16 cellular contexts compared by ENCODE assay signal in genomic region chr20:1319051-1319450, GRCh38. TPM values are rescaled to one million over a fixed set of nuclear protein-coding genes. Genes with fewer than 3 reads are reported as not detected.
DNase-seq lines count a peak whose midpoint lies in the region; ATAC-seq and TF ChIP-seq lines count a peak whose summit lies in the region.
"Had no signal": no experiment of that assay in that cellular context is flagged by ENCODE, and none has a peak within 500 bp of the region (broad histone marks: within the 10 kb centered on the region; RNA-seq: fewer than 3 reads in every experiment).

No MANE protein-coding gene starts in this region.

- peak overlapping the region; percentile 73; the same call in 1 of the 2 replicates for H3K4me2 ChIP-seq in KMS-11
- H3K4me2 ChIP-seq in GM23338 = no peak overlapping the region

- H3K9me3 Mint-ChIP-seq in stimulated activated effector memory CD8-positive, alpha-beta T cell treated with anti-CD3 and anti-CD28 coated beads, Interleukin-12 subunit alpha, Interleukin-12 subunit beta, amount 100 ng/mL, for 72 hours = no peaks in the 10 kb centered on the region
- H3K9me3 Mint-ChIP-seq in endothelial cell (ENCODE audit: unreplicated experiment) (no peaks in the 10 kb centered on the region), GM23338 (no peaks in the 10 kb centered on the region)
- H3K9me3 Mint-ChIP-seq: CD4-positive, alpha-beta memory T cell had no signal

- peaks cover 10% of the 10 kb centered on the region for H3K4me1 Mint-ChIP-seq in stimulated activated effector memory CD8-positive, alpha-beta T cell treated with anti-CD3 and anti-CD28 coated beads, Interleukin-12 subunit alpha, Interleukin-12 subunit beta, amount 100 ng/mL, for 72 hours
- H3K4me1 Mint-ChIP-seq in endothelial cell (ENCODE audit: unreplicated experiment) = peaks cover 32% of the 10 kb centered on the region
- no peaks in the 10 kb centered on the region for H3K4me1 Mint-ChIP-seq in GM23338

- H3K4me3 ChIP-seq in KMS-11 (IDR thresholded peaks at IDR 0.05; ENCODE audit: insufficient read depth, low read depth, low read length) (no peak overlapping the region), fibroblast of mammary gland (ENCODE audit: control insufficient read depth, low read depth, low read length) (no peak overlapping the region), GM23338 (no peak overlapping the region)

- H3K27ac ChIP-seq in KMS-11 (no peak overlapping the region), GM23338 (ENCODE audit: low read depth) (no peak overlapping the region)
- H3K27ac ChIP-seq: C4-2B had no signal

- H3K36me3 ChIP-seq in KMS-11 (ENCODE audit: insufficient read depth) = no peaks in the 10 kb centered on the region
- no peaks in the 10 kb centered on the region for H3K36me3 ChIP-seq in GM23338 (ENCODE audit: insufficient read depth)
- H3K36me3 ChIP-seq: BE2C had no signal

- H3K27me3 ChIP-seq in KMS-11 (ENCODE audit: insufficient read depth, low read depth) (no peaks in the 10 kb centered on the region), GM23338 (ENCODE audit: insufficient read depth) (no peaks in the 10 kb centered on the region)
- H3K27me3 ChIP-seq: BE2C had no signal

- ATAC-seq in stimulated activated effector memory CD8-positive, alpha-beta T cell treated with anti-CD3 and anti-CD28 coated beads, Interleukin-12 subunit alpha, Interleukin-12 subunit beta, amount 100 ng/mL, for 72 hours = no peak
- ATAC-seq in HG02885 (IDR thresholded peaks at IDR 0.05; ENCODE audit: poor library complexity, unreplicated experiment) = no peak
- no peak for ATAC-seq in GM23338

- H2AFZ ChIP-seq in KMS-11 (ENCODE audit: low read depth) = no peak overlapping the region
- no peak overlapping the region for H2AFZ ChIP-seq in GM23338

- DNase-seq in ELR (ENCODE audit: low read depth) (peak; percentile 54), fibroblast of mammary gland (ENCODE audit: low read depth) (peak; percentile 30), SW 1271 (lab: John Stamatoyannopoulos, UW) (no peak), endothelial cell (ENCODE audit: low spot score) (no peak), GM23338 (ENCODE audit: low spot score) (no peak)
- no peak for DNase-seq in stimulated activated effector memory CD8-positive, alpha-beta T cell treated with anti-CD3 and anti-CD28 coated beads, Interleukin-12 subunit alpha, Interleukin-12 subunit beta, amount 100 ng/mL, for 72 hours (ENCODE audit: low spot score in 2 of 2)
- DNase-seq: ACHN; BE2C; CD4-positive, alpha-beta memory T cell; DMS153; DMS79 treated with DMSO at 0.1 percent for 48 hours; GF-D8; KG1 had no signal

- no peak overlapping the region for H3K4me3 Mint-ChIP-seq in stimulated activated effector memory CD8-positive, alpha-beta T cell treated with anti-CD3 and anti-CD28 coated beads, Interleukin-12 subunit alpha, Interleukin-12 subunit beta, amount 100 ng/mL, for 72 hours
- H3K4me3 Mint-ChIP-seq in endothelial cell (ENCODE audit: unreplicated experiment) (no peak overlapping the region), GM23338 (no peak overlapping the region)
- H3K4me3 Mint-ChIP-seq: CD4-positive, alpha-beta memory T cell had no signal

- H3K79me2 ChIP-seq in KMS-11 (ENCODE audit: insufficient read depth, low read depth) (no peaks in the 10 kb centered on the region), GM23338 (replicated peaks; ENCODE audit: insufficient read depth) (no peaks in the 10 kb centered on the region)

- no peak overlapping the region for H3K9ac ChIP-seq in KMS-11

- peak overlapping the region; percentile 61 for H3K27ac Mint-ChIP-seq in stimulated activated effector memory CD8-positive, alpha-beta T cell treated with anti-CD3 and anti-CD28 coated beads, Interleukin-12 subunit alpha, Interleukin-12 subunit beta, amount 100 ng/mL, for 72 hours
- H3K27ac Mint-ChIP-seq in endothelial cell (ENCODE audit: unreplicated experiment) = no peak overlapping the region
- no peak overlapping the region for H3K27ac Mint-ChIP-seq in GM23338

- H3K27me3 Mint-ChIP-seq in endothelial cell (ENCODE audit: unreplicated experiment) = peaks cover 8% of the 10 kb centered on the region
- H3K27me3 Mint-ChIP-seq in GM23338 (ENCODE audit: insufficient read depth, low read depth, poor library complexity) = peaks cover 6% of the 10 kb centered on the region
- H3K27me3 Mint-ChIP-seq: CD4-positive, alpha-beta memory T cell had no signal

- H3K36me3 Mint-ChIP-seq in stimulated activated effector memory CD8-positive, alpha-beta T cell treated with anti-CD3 and anti-CD28 coated beads, Interleukin-12 subunit alpha, Interleukin-12 subunit beta, amount 100 ng/mL, for 72 hours = peaks cover 5% of the 10 kb centered on the region
- H3K36me3 Mint-ChIP-seq in endothelial cell (ENCODE audit: low read depth, unreplicated experiment) (peaks cover 3% of the 10 kb centered on the region), GM23338 (ENCODE audit: low read depth) (no peaks in the 10 kb centered on the region)
- H3K36me3 Mint-ChIP-seq: CD4-positive, alpha-beta memory T cell had no signal

- H3K4me1 ChIP-seq in KMS-11 (ENCODE audit: low read depth, poor library complexity, severe bottlenecking) = peaks cover 21% of the 10 kb centered on the region
- H3K4me1 ChIP-seq in GM23338 (ENCODE audit: insufficient read depth) = no peaks in the 10 kb centered on the region
- H3K4me1 ChIP-seq: BE2C had no signal

- H3K9me2 ChIP-seq in GM23338 (ENCODE audit: insufficient read depth) = no peaks in the 10 kb centered on the region

- no peaks in the 10 kb centered on the region for H3F3A ChIP-seq in GM23338 (replicated peaks; ENCODE audit: low read depth)

- H4K20me1 ChIP-seq in KMS-11 (ENCODE audit: insufficient read depth) = no peaks in the 10 kb centered on the region
- no peaks in the 10 kb centered on the region for H4K20me1 ChIP-seq in GM23338 (replicated peaks; ENCODE audit: insufficient read depth)

- TF ChIP-seq CTCF in KMS-11 (conservative IDR thresholded peaks at IDR 0.05; ENCODE audit: low read depth, low read length) (no peak), fibroblast of mammary gland (conservative IDR thresholded peaks at IDR 0.05; ENCODE audit: control insufficient read depth, insufficient read depth, low read depth, low read length) (no peak), endothelial cell (IDR thresholded peaks at IDR 0.05; ENCODE audit: unreplicated experiment) (no peak), GM23338 (conservative IDR thresholded peaks at IDR 0.05; ENCODE audit: low read depth in 2 of 2) (no peak)

TF ChIP-seq in GM23338, 12 proteins besides CTCF, POLR2A, EP300 and RAD21:
- TF ChIP-seq ETS1 (IDR thresholded peaks at IDR 0.05) = no peak

RNA-seq across cellular contexts. Expression of gene SDCBP2, which starts 9.9 kb away (rescaled TPM):
- total RNA-seq in endothelial cell (ENCODE audit: unreplicated experiment) = 10.1 TPM
- 4.6 and 5.3 TPM in 2 replicates for total RNA-seq in GM23338 (2014; rRNA removed; shearing (Covaris generic))
- polyA plus RNA-seq in GM23338 (2016; fragmentation: Nextera tagmentation; extraction: Ambion mirVana) = 2.9 and 3.2 TPM in 2 replicates

RNA-seq across cellular contexts. Expression of gene SNPH, which starts 53.0 kb away (rescaled TPM):
- total RNA-seq in endothelial cell (ENCODE audit: unreplicated experiment) = 8.4 TPM
- 3.5 and 5.8 TPM in 2 replicates for total RNA-seq in GM23338 (2014; rRNA removed; shearing (Covaris generic))
- polyA plus RNA-seq in GM23338 (2016; fragmentation: Nextera tagmentation; extraction: Ambion mirVana) = 1.3 and 1.5 TPM in 2 replicates

Comparison
In these comparisons a context has a peak if more than half of its experiments do, and no peak if none do; other contexts are left out.
1. DNase-seq: peak in ELR (single experiment) and fibroblast of mammary gland (single experiment); none in stimulated activated effector memory CD8-positive, alpha-beta T cell treated with anti-CD3 and anti-CD28 coated beads, Interleukin-12 subunit alpha, Interleukin-12 subunit beta, amount 100 ng/mL, for 72 hours (0 of 2), SW 1271 (0 of 2), endothelial cell (single experiment) and GM23338 (single experiment).